Comparison of ENCODE assay signal across 8 cellular contexts in genomic region chr2:42046819-42047487, GRCh38. TPM values are rescaled to one million over a fixed set of nuclear protein-coding genes. Genes with fewer than 3 reads are reported as not detected.
DNase-seq lines count a peak whose midpoint lies in the region; ATAC-seq and TF ChIP-seq lines count a peak whose summit lies in the region.

No MANE protein-coding gene starts in this region.

- H3K36me3 ChIP-seq in GM06990 (ENCODE audit: control insufficient read depth, insufficient read depth, low read length) (no peaks in the 10 kb centered on the region), liver (ENCODE audit: control insufficient read depth in 4 of 4, insufficient read depth in 3 of 4, low read depth in 1 of 4, low read length in 3 of 4) (no peaks in the 10 kb centered on the region), tibial nerve (no peaks in the 10 kb centered on the region)

- peak overlapping the region; percentile 2 to 25 for H3K9ac ChIP-seq in liver (ENCODE audit: low read depth in 1 of 2, low read length in 2 of 2)

- 11% methylated on average over 39 of the region's 39 CpGs for WGBS in liver
- WGBS in tibial nerve, 2 donors, result 5 to 12% methylated on average over 24 to 36 of the region's 39 CpGs

- H3K27ac ChIP-seq in liver (ENCODE audit: low read depth in 1 of 2, low read length in 2 of 2), result peak overlapping the region; percentile 10 to 71
- peak overlapping the region; percentile 88 to 97 (median 92) for H3K27ac ChIP-seq in tibial nerve

- H3K4me1 Mint-ChIP-seq in brain, result peaks cover 63% of the 10 kb centered on the region

- peak overlapping the region; percentile 89 to 95 (median 93) for H3K4me3 Mint-ChIP-seq in brain

- peak overlapping the region; percentile 72 to 100 (median 97) for H3K27ac Mint-ChIP-seq in brain

- peaks cover under 1% of the 10 kb centered on the region for H3K36me3 Mint-ChIP-seq in brain

- H3K4me1 ChIP-seq in liver (ENCODE audit: control insufficient read depth in 4 of 4, insufficient read depth in 4 of 4, low read length in 3 of 4), result peaks cover 6 to 28% (median 12%) of the 10 kb centered on the region in 4 donors
- peaks cover 0 to 45% (median 11%) of the 10 kb centered on the region in 4 donors for H3K4me1 ChIP-seq in tibial nerve

- TF ChIP-seq POLR2A in tibial nerve (IDR thresholded peaks at IDR 0.05), result peak in 1 of 2 donors; percentile 56

- H3K27me3 Mint-ChIP-seq in brain, result peaks cover 14% of the 10 kb centered on the region

- no peaks in the 10 kb centered on the region for H3K9me3 Mint-ChIP-seq in brain

- H3K9me3 ChIP-seq in liver (ENCODE audit: control insufficient read depth in 4 of 4, low read length in 3 of 4), result no peaks in the 10 kb centered on the region
- no peaks in the 10 kb centered on the region for H3K9me3 ChIP-seq in tibial nerve

- TF ChIP-seq RAD21 in liver (IDR thresholded peaks at IDR 0.05), result no peak

- TF ChIP-seq CTCF in GM06990 (IDR thresholded peaks at IDR 0.05; ENCODE audit: insufficient read depth, low read length, poor library complexity, severe bottlenecking), result no peak
- TF ChIP-seq CTCF in brain (conservative IDR thresholded peaks at IDR 0.05), result no peak
- no peak for TF ChIP-seq CTCF in liver (IDR thresholded peaks at IDR 0.05; ENCODE audit: low read depth, low read length, missing input control)
- no peak for TF ChIP-seq CTCF in tibial nerve (IDR thresholded peaks at IDR 0.05)

- ATAC-seq in GM19324 (IDR thresholded peaks at IDR 0.05; ENCODE audit: low FRiP score, unreplicated experiment) (no peak), HG03196 (IDR thresholded peaks at IDR 0.05; ENCODE audit: unreplicated experiment) (no peak)

- H3K27me3 ChIP-seq in GM06990 (replicated peaks; ENCODE audit: control insufficient read depth, insufficient read depth, low read length) (no peaks in the 10 kb centered on the region; the same call in 1 of the 2 replicates), liver (ENCODE audit: control insufficient read depth in 4 of 4, insufficient read depth in 4 of 4, low read length in 3 of 4) (no peaks in the 10 kb centered on the region), tibial nerve (no peaks in the 10 kb centered on the region)

- H3K4me3 ChIP-seq in GM06990 (replicated peaks; ENCODE audit: low read depth, low read length) (peak overlapping the region; percentile 49), liver (ENCODE audit: low read depth in 1 of 3, low read length in 3 of 3) (peak overlapping the region; percentile 9 to 88 (median 65)), tibial nerve (peak overlapping the region; percentile 69 to 86 (median 74))

- TF ChIP-seq EP300 in tibial nerve (IDR thresholded peaks at IDR 0.05), result peak in 1 of 2 donors; percentile 83

- DNase-seq in GM06990 (ENCODE audit: extremely low read depth, insufficient read length) (no peak), NCI-H1092 treated with DMSO at 0.1 percent for 48 hours (lab: John Stamatoyannopoulos, UW) (peak; percentile 32), tibial nerve (ENCODE audit: low spot score in 2 of 2) (peak in 1 of 2 donors; percentile 56), NOMO-1 (lab: John Stamatoyannopoulos, UW; ENCODE audit: unreplicated experiment in 2 of 2) (no peak)

TF ChIP-seq in liver, 16 proteins besides CTCF, POLR2A, EP300 and RAD21:
- TF ChIP-seq YY1 (IDR thresholded peaks at IDR 0.05) (no peak), RXRA (IDR thresholded peaks at IDR 0.05) (no peak), TAF1 (conservative IDR thresholded peaks at IDR 0.05) (no peak), EGR1 (IDR thresholded peaks at IDR 0.05; ENCODE audit: low read depth in 2 of 2) (no peak), REST (IDR thresholded peaks at IDR 0.05) (no peak), GABPA (IDR thresholded peaks at IDR 0.05 in 1 of 2, conservative IDR thresholded peaks at IDR 0.05 in 1 of 2) (no peak), ZBTB33 (IDR thresholded peaks at IDR 0.05) (no peak), ATF3 (IDR thresholded peaks at IDR 0.05) (no peak), HNF4G (IDR thresholded peaks at IDR 0.05) (no peak), FOXA1 (IDR thresholded peaks at IDR 0.05) (no peak), JUND (IDR thresholded peaks at IDR 0.05) (no peak), FOXA2 (IDR thresholded peaks at IDR 0.05) (no peak), SP1 (IDR thresholded peaks at IDR 0.05) (no peak), MAX (IDR thresholded peaks at IDR 0.05) (no peak), NR2F2 (IDR thresholded peaks at IDR 0.05) (no peak), HNF4A (conservative IDR thresholded peaks at IDR 0.05) (no peak)

RNA-seq across cellular contexts. Expression of gene PKDCC, which starts 0.9 kb away (rescaled TPM):
- polyA plus RNA-seq in brain (ENCODE audit: insufficient read depth, low read depth, low replicate concordance) (4.1 TPM), liver (10 to 100 TPM in 1 of 2 donors, 1 to 10 TPM in 1; 2.0 to 14.6 TPM)
- total RNA-seq in liver (10 to 100 TPM; 24.9 to 76.0 TPM), tibial nerve (100 to 1,000 TPM; 155 to 328 (median 200) TPM)
